In the genomic region with DNA sequence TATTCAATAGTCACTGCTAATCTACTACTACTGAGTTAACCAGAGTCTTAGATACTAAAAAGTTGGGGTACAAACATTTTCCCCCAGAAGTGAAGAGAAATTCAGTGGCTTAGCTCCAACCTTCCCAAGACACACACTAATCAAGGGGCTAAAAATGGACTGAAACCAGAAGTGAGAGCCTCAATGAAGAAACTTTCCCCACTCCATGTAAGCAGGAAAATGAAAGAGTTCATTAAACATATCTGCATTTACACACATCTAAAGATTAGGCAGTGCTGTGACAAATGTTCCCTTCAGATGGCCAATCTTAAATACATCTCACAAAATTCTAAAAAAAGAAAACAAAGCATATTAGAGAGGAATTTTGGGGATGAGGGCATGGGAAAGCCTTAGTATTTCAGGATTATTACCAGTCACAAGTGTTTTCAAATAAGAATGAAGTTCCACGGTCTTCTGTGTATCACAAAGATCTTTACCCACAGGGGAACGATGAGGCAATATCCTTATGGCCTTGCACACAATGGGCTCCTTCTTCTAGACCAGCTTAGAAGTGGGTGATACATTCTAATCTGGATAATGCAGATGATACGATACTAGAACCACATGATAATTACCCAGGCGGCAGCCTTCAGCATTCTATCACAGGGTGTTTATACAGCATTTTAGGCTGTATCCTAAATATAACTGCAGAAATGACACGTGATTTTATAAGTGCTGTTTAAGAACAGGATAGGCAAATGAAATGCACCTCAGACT, we compare ENCODE assay signal across 8 cellular contexts. TPM values are rescaled to one million over a fixed set of nuclear protein-coding genes. Genes with fewer than 3 reads are reported as not detected.
DNase-seq lines count a peak whose midpoint lies in the region; ATAC-seq and TF ChIP-seq lines count a peak whose summit lies in the region.

No MANE protein-coding gene starts in this region.

- peak overlapping the region; percentile 33; the same call in 1 of the 2 replicates for H2AFZ ChIP-seq in OCI-LY7 (ENCODE audit: low read length)

- peak overlapping the region; percentile 13 for H3K4me3 ChIP-seq in CD8-positive, alpha-beta memory T cell (ENCODE audit: low read length)
- peak overlapping the region; percentile 64 for H3K4me3 ChIP-seq in OCI-LY7 (ENCODE audit: low read depth, low read length, poor library complexity, severe bottlenecking)

- no peaks in the 10 kb centered on the region for H3K27me3 Mint-ChIP-seq in CD8-positive, alpha-beta memory T cell

- H3K4me2 ChIP-seq in OCI-LY7 (ENCODE audit: low read length): peak overlapping the region; percentile 93

- H3K9me2 ChIP-seq in OCI-LY7 (ENCODE audit: insufficient read depth, low read length): no peaks in the 10 kb centered on the region

- BruUV-seq in OCI-LY7 (replicated peaks; lab: Mats Ljungman, UMichigan): TSS peak; percentile 71

- peaks cover 100% of the 10 kb centered on the region for H3K79me2 ChIP-seq in OCI-LY7 (ENCODE audit: insufficient read depth, low read depth, low read length)

- intact Hi-C loops in OCI-LY7 (cut with micrococcal nuclease; ENCODE audit: unreplicated experiment) (loop anchor here (1.0 to 10.0 kb wide), 3 partner anchors 15 to 1119 kb away; a partner anchor contains a TSS), Right ventricle myocardium superior (cut with DNase I) (no loop called here)

- peak overlapping the region; percentile 60 to 92 (median 85) for H3K4me3 Mint-ChIP-seq in CD8-positive, alpha-beta memory T cell

- no peak for TF ChIP-seq CTCF in OCI-LY7 (conservative IDR thresholded peaks at IDR 0.05; ENCODE audit: low read length)

- peak overlapping the region; percentile 92 to 99 (median 97) for H3K27ac Mint-ChIP-seq in CD8-positive, alpha-beta memory T cell

- H3K4me1 Mint-ChIP-seq in CD8-positive, alpha-beta memory T cell: peaks cover 93 to 97% (median 94%) of the 10 kb centered on the region in 3 donors

- peaks cover 0 to 3% (median 0%) of the 10 kb centered on the region in 5 donors for H3K9me3 Mint-ChIP-seq in CD8-positive, alpha-beta memory T cell

- CTCF ChIA-PET in CD8-positive, alpha-beta memory T cell (lab: Charles Lee): interaction anchor here (1.0 to 2.4 kb wide), 7 partner anchors 8 to 99 kb away, joined by 3 to 11 read pairs (median 5); no protein-coding TSS in a partner anchor
- CTCF ChIA-PET in OCI-LY7 (lab: Charles Lee; ENCODE audit: unreplicated experiment): interaction anchor here (1.0 to 1.8 kb wide), 3 partner anchors 16 to 165 kb away, joined by 3 to 4 read pairs (median 3); no protein-coding TSS in a partner anchor

- H4K20me1 ChIP-seq in OCI-LY7 (ENCODE audit: insufficient read depth, low read length): no peaks in the 10 kb centered on the region

- no peaks in the 10 kb centered on the region for H3K9me3 ChIP-seq in CD8-positive, alpha-beta memory T cell (ENCODE audit: low read length)
- H3K9me3 ChIP-seq in OCI-LY7 (ENCODE audit: low read length): peaks cover 19% of the 10 kb centered on the region

- peaks cover 94% of the 10 kb centered on the region for H3K4me1 ChIP-seq in CD8-positive, alpha-beta memory T cell (ENCODE audit: insufficient read depth, low read length)
- peaks cover 69% of the 10 kb centered on the region for H3K4me1 ChIP-seq in OCI-LY7 (ENCODE audit: insufficient read depth, low read length, poor library complexity, severe bottlenecking)

- peaks cover 12 to 43% (median 16%) of the 10 kb centered on the region in 3 donors for H3K36me3 Mint-ChIP-seq in CD8-positive, alpha-beta memory T cell

- DNase-seq in CD8-positive, alpha-beta memory T cell: peak in 3 of 5 donors; percentile 10 to 56 (median 50)
- DNase-seq in OCI-LY7 (ENCODE audit: low spot score) (peak; percentile 79), Right ventricle myocardium superior (no peak), DMS114 treated with DMSO at 0.1 percent for 48 hours (lab: John Stamatoyannopoulos, UW; ENCODE audit: unreplicated experiment) (no peak), GM19238 (ENCODE audit: insufficient read length, low spot score) (no peak), EL (no peak)
- DNase-seq in activated effector memory CD4-positive, alpha-beta T cell treated with Interleukin-2 at 50 U/mL for 16 hours: no peak

- no peaks in the 10 kb centered on the region for H3K27me3 ChIP-seq in CD8-positive, alpha-beta memory T cell (ENCODE audit: insufficient read depth, low read length, poor library complexity, severe bottlenecking)

- H3K36me3 ChIP-seq in CD8-positive, alpha-beta memory T cell (ENCODE audit: insufficient read depth, low read length): no peaks in the 10 kb centered on the region
- H3K36me3 ChIP-seq in OCI-LY7 (ENCODE audit: insufficient read depth, low read length): peaks cover 35% of the 10 kb centered on the region

- peak overlapping the region; percentile 15 for H3K27ac ChIP-seq in CD8-positive, alpha-beta memory T cell (ENCODE audit: low read depth, low read length)
- H3K27ac ChIP-seq in OCI-LY7 (ENCODE audit: low read depth, low read length, poor library complexity, severe bottlenecking): peak overlapping the region; percentile 91

- POLR2A ChIA-PET in CD8-positive, alpha-beta memory T cell (lab: Charles Lee): interaction anchor here (0.6 to 2.1 kb wide), 7 partner anchors 9 to 86 kb away, joined by 3 to 20 read pairs (median 5); a partner anchor contains a TSS
- POLR2A ChIA-PET in OCI-LY7 (lab: Charles Lee): interaction anchor here (0.5 to 6.7 kb wide), 15 partner anchors 13 to 1019 kb away, joined by 3 to 128 read pairs (median 4); a partner anchor contains a TSS

- ATAC-seq in GM21528 (IDR thresholded peaks at IDR 0.05; ENCODE audit: low FRiP score, unreplicated experiment): peak; percentile 42
- ATAC-seq in Right ventricle myocardium superior (ENCODE audit: poor library complexity): peak; percentile 79

RNA-seq across cellular contexts. Expression of a gene that starts 17.1 kb away (rescaled TPM):
- total RNA-seq in CD8-positive, alpha-beta memory T cell: 100 to 1,000 TPM; 142 to 150 TPM
- polyA plus RNA-seq in CD8-positive, alpha-beta memory T cell: 90.1 TPM
- total RNA-seq in OCI-LY7 (2014; rRNA removed; shearing (Covaris generic)): 70.3 and 73.7 TPM in 2 replicates
- 69.4 and 86.6 TPM in 2 replicates for total RNA-seq in OCI-LY7 (2022)
- total RNA-seq in Right ventricle myocardium superior: 7.4 TPM

Comparison
In these comparisons a context has a peak if more than half of its experiments do, and no peak if none do; other contexts are left out.
1. DNase-seq: peak in CD8-positive, alpha-beta memory T cell (3 of 5) and OCI-LY7 (single experiment); none in Right ventricle myocardium superior (single experiment), activated effector memory CD4-positive, alpha-beta T cell treated with Interleukin-2 at 50 U/mL for 16 hours (single experiment), DMS114 treated with DMSO at 0.1 percent for 48 hours (single experiment), GM19238 (single experiment) and EL (single experiment).